In the genomic region with DNA sequence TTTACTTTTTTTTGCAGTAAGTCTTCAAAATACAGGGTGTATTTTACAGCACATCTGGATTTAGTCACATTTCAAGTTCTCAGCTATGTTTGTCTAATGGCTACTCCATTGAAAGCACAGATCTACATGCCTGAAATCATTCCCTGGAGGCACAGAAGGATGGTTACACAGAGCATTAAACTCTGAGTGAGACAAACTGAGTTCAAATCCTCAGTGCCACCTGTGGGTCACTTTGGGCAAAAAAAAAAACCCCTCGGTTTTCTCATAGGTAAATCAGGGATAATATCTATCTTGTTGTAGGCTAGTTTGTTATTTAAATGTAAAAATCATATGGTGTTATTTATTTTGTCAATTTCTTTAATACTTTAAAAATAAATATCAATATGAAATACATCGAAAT, we compare ENCODE assay signal across 2 cellular contexts.
TF ChIP-seq lines count a peak whose summit lies in the region.

No MANE protein-coding gene starts in this region.

TF ChIP-seq in GM12878, 131 proteins besides CTCF, POLR2A, EP300 and RAD21:
- TF ChIP-seq TCF3 (IDR thresholded peaks at IDR 0.05; ENCODE audit: borderline replicate concordance, insufficient read depth, low read depth, low read length) (no peak), CREB1 (IDR thresholded peaks at IDR 0.05; ENCODE audit: low read depth) (no peak), ZNF217 (IDR thresholded peaks at IDR 0.05) (no peak), SMC3 (IDR thresholded peaks at IDR 0.05; ENCODE audit: borderline replicate concordance, low read length) (peak; percentile 20; the same call in 1 of the 2 replicates)
- TF ChIP-seq, protein P1, sequence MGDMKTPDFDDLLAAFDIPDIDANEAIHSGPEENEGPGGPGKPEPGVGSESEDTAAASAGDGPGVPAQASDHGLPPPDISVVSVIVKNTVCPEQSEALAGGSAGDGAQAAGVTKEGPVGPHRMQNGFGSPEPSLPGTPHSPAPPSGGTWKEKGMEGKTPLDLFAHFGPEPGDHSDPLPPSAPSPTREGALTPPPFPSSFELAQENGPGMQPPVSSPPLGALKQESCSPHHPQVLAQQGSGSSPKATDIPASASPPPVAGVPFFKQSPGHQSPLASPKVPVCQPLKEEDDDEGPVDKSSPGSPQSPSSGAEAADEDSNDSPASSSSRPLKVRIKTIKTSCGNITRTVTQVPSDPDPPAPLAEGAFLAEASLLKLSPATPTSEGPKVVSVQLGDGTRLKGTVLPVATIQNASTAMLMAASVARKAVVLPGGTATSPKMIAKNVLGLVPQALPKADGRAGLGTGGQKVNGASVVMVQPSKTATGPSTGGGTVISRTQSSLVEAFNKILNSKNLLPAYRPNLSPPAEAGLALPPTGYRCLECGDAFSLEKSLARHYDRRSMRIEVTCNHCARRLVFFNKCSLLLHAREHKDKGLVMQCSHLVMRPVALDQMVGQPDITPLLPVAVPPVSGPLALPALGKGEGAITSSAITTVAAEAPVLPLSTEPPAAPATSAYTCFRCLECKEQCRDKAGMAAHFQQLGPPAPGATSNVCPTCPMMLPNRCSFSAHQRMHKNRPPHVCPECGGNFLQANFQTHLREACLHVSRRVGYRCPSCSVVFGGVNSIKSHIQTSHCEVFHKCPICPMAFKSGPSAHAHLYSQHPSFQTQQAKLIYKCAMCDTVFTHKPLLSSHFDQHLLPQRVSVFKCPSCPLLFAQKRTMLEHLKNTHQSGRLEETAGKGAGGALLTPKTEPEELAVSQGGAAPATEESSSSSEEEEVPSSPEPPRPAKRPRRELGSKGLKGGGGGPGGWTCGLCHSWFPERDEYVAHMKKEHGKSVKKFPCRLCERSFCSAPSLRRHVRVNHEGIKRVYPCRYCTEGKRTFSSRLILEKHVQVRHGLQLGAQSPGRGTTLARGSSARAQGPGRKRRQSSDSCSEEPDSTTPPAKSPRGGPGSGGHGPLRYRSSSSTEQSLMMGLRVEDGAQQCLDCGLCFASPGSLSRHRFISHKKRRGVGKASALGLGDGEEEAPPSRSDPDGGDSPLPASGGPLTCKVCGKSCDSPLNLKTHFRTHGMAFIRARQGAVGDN (IDR thresholded peaks at IDR 0.05) = no peak

TF ChIP-seq in HEK293T, 16 proteins besides CTCF, POLR2A, EP300 and RAD21:
- TF ChIP-seq SUZ12 (IDR thresholded peaks at IDR 0.05) (no peak), ELF4 (IDR thresholded peaks at IDR 0.05) (no peak)
